26 cellular contexts compared by ENCODE assay signal in the genomic region with DNA sequence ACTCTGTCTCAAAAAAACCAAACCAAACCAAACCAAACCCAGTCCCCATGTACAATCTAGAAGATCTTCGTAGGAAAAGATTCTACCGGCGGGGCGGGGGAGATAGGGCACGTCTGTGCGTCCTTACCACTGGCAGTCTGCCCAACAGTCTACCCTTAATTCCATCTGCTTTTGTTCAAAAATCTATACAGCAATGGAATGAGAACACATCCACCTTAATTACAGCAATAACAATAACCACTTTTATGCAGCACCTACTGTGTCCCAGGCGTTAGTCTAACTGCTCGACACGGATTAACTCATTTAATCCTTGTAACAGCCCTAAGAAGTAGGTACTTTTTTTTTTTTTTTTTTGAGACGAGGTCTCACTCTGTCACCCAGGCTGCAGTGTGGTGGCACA. TPM values are rescaled to one million over a fixed set of nuclear protein-coding genes. Genes with fewer than 3 reads are reported as not detected.
DNase-seq lines count a peak whose midpoint lies in the region; ATAC-seq, FAIRE-seq and TF ChIP-seq lines count a peak whose summit lies in the region.
"Had no signal": no experiment of that assay in that cellular context is flagged by ENCODE, and none has a peak within 500 bp of the region (broad histone marks: within the 10 kb centered on the region; RNA-seq: fewer than 3 reads in every experiment).

No MANE protein-coding gene starts in this region.

- H3K4me1 Mint-ChIP-seq in activated CD8-positive, alpha-beta memory T cell treated with anti-CD3 and anti-CD28 coated beads, Interleukin-2, amount 10 ng/mL, durations not matched to agents 7 days and 5 days: peaks cover 66% of the 10 kb centered on the region
- H3K4me1 Mint-ChIP-seq in GM23338 (peaks cover 49% of the 10 kb centered on the region), neural progenitor cell (peaks cover 41% of the 10 kb centered on the region)
- H3K4me1 Mint-ChIP-seq in activated T-helper 1 cell treated with anti-CD3 and anti-CD28 coated beads, Interleukin-12 subunit alpha, Interleukin-12 subunit beta, Interleukin-2, Interleukin-4 antibody, amounts not matched to agents 30 ng/mL and 10 ng/mL and 1 ng/mL, durations not matched to agents 14 hours and 24 hours and 36 hours (ENCODE audit: low read depth): peaks cover 59% of the 10 kb centered on the region

- no peak for DNase-seq in activated CD8-positive, alpha-beta memory T cell treated with anti-CD3 and anti-CD28 coated beads, Interleukin-2, amount 10 ng/mL, durations not matched to agents 7 days and 5 days
- no peak for DNase-seq in activated CD8-positive, alpha-beta memory T cell treated with anti-CD3 and anti-CD28 coated beads, Interleukin-2, amount 50 U/mL, for 48 hours
- DNase-seq in GM23338 (ENCODE audit: low spot score) (no peak), neural progenitor cell (ENCODE audit: low spot score) (no peak), psoas muscle (no peak), D721Med (ENCODE audit: insufficient read length, low spot score) (no peak)
- DNase-seq in activated T-helper 1 cell treated with anti-CD3 and anti-CD28 coated beads, Interleukin-12 subunit alpha, Interleukin-12 subunit beta, Interleukin-2, Interleukin-4 antibody, amounts not matched to agents 30 ng/mL and 10 ng/mL and 1 ng/mL, durations not matched to agents 14 hours and 24 hours and 36 hours (ENCODE audit: low spot score): no peak
- DNase-seq: activated CD4-positive, alpha-beta T cell treated with anti-CD3 and anti-CD28 coated beads for 4 hours; activated T-cell treated with anti-CD3 and anti-CD28 coated beads for 4 hours; CD8-positive, alpha-beta memory T cell; DMS79; heart right ventricle; left ventricle myocardium superior; NCI-H1092 treated with DMSO at 0.1 percent for 48 hours; NCI-H524; nucleus accumbens; PC-9; stimulated activated CD8-positive, alpha-beta memory T cell treated with anti-CD3 and anti-CD28 coated beads, Interleukin-4, amount 100 ng/mL, for 48 hours had no signal

- H3K9me3 Mint-ChIP-seq in activated CD8-positive, alpha-beta memory T cell treated with anti-CD3 and anti-CD28 coated beads, Interleukin-2, amount 10 ng/mL, durations not matched to agents 7 days and 5 days (ENCODE audit: low read depth): no peaks in the 10 kb centered on the region
- H3K9me3 Mint-ChIP-seq in GM23338 (peaks cover 10% of the 10 kb centered on the region), neural progenitor cell (no peaks in the 10 kb centered on the region)
- no peaks in the 10 kb centered on the region for H3K9me3 Mint-ChIP-seq in activated T-helper 1 cell treated with anti-CD3 and anti-CD28 coated beads, Interleukin-12 subunit alpha, Interleukin-12 subunit beta, Interleukin-2, Interleukin-4 antibody, amounts not matched to agents 30 ng/mL and 10 ng/mL and 1 ng/mL, durations not matched to agents 14 hours and 24 hours and 36 hours

- no peak for FAIRE-seq in D721Med (lab: Jason Lieb, UNC)
- FAIRE-seq: H1, HTR-8/SVneo had no signal

- no peak for ATAC-seq in activated CD8-positive, alpha-beta memory T cell treated with anti-CD3 and anti-CD28 coated beads, Interleukin-2, amount 10 ng/mL, durations not matched to agents 7 days and 5 days
- ATAC-seq in GM23338: no peak
- ATAC-seq in psoas muscle: no peak
- no peak for ATAC-seq in HG03039 (IDR thresholded peaks at IDR 0.05; ENCODE audit: unreplicated experiment)
- ATAC-seq: heart right ventricle, left ventricle myocardium superior, mucosa of descending colon had no signal

- H3K9ac ChIP-seq in neural progenitor cell: no peak overlapping the region

- H3K36me3 ChIP-seq in GM23338 (ENCODE audit: insufficient read depth) (peaks cover 17% of the 10 kb centered on the region), neural progenitor cell (no peaks in the 10 kb centered on the region), psoas muscle (ENCODE audit: insufficient read depth in 1 of 2, low read depth in 1 of 2) (peaks cover 0 to 59% of the 10 kb centered on the region in 2 donors)

- H3K4me2 ChIP-seq in GM23338: no peak overlapping the region
- no peak overlapping the region for H3K4me2 ChIP-seq in neural progenitor cell

- H3K27ac Mint-ChIP-seq in activated CD8-positive, alpha-beta memory T cell treated with anti-CD3 and anti-CD28 coated beads, Interleukin-2, amount 10 ng/mL, durations not matched to agents 7 days and 5 days: no peak overlapping the region
- H3K27ac Mint-ChIP-seq in GM23338: no peak overlapping the region
- peak overlapping the region; percentile 34 for H3K27ac Mint-ChIP-seq in activated T-helper 1 cell treated with anti-CD3 and anti-CD28 coated beads, Interleukin-12 subunit alpha, Interleukin-12 subunit beta, Interleukin-2, Interleukin-4 antibody, amounts not matched to agents 30 ng/mL and 10 ng/mL and 1 ng/mL, durations not matched to agents 14 hours and 24 hours and 36 hours
- H3K27ac Mint-ChIP-seq in neural progenitor cell: peak overlapping the region; percentile 37

- H3K79me2 ChIP-seq in GM23338 (replicated peaks; ENCODE audit: insufficient read depth) (peaks cover 78% of the 10 kb centered on the region), neural progenitor cell (ENCODE audit: low read depth) (peaks cover 78% of the 10 kb centered on the region)

- no peak overlapping the region for H2AFZ ChIP-seq in GM23338
- no peak overlapping the region for H2AFZ ChIP-seq in neural progenitor cell (replicated peaks)
- H2AFZ ChIP-seq: PC-9 had no signal

- no peak overlapping the region for H3K4me3 ChIP-seq in GM23338
- H3K4me3 ChIP-seq in neural progenitor cell: no peak overlapping the region
- H3K4me3 ChIP-seq in psoas muscle: no peak overlapping the region
- H3K4me3 ChIP-seq: heart right ventricle, mucosa of descending colon, PC-9, SJSA1 had no signal

- no peaks in the 10 kb centered on the region for H3K27me3 Mint-ChIP-seq in activated CD8-positive, alpha-beta memory T cell treated with anti-CD3 and anti-CD28 coated beads, Interleukin-2, amount 10 ng/mL, durations not matched to agents 7 days and 5 days
- H3K27me3 Mint-ChIP-seq in GM23338 (ENCODE audit: insufficient read depth, low read depth, poor library complexity): peaks cover 36% of the 10 kb centered on the region
- H3K27me3 Mint-ChIP-seq in activated T-helper 1 cell treated with anti-CD3 and anti-CD28 coated beads, Interleukin-12 subunit alpha, Interleukin-12 subunit beta, Interleukin-2, Interleukin-4 antibody, amounts not matched to agents 30 ng/mL and 10 ng/mL and 1 ng/mL, durations not matched to agents 14 hours and 24 hours and 36 hours (ENCODE audit: insufficient read depth): no peaks in the 10 kb centered on the region
- peaks cover 18% of the 10 kb centered on the region for H3K27me3 Mint-ChIP-seq in neural progenitor cell (ENCODE audit: insufficient read depth, low read depth)

- H3K27ac ChIP-seq in GM23338 (ENCODE audit: low read depth) (0 out of 2 replicates have a peak overlapping the region, but pooled peaks have one; percentile 14), neural progenitor cell (no peak overlapping the region), psoas muscle (no peak overlapping the region)
- H3K27ac ChIP-seq: PC-9, SJSA1 had no signal

- WGBS in psoas muscle, 3 donors: 87 to 93% (median 88%) methylated on average over 10 of the region's 10 CpGs

- H3K4me1 ChIP-seq in GM23338 (ENCODE audit: insufficient read depth) (peaks cover 15% of the 10 kb centered on the region), neural progenitor cell (peaks cover 9% of the 10 kb centered on the region), psoas muscle (peaks cover 30% of the 10 kb centered on the region)

- peaks cover 53% of the 10 kb centered on the region for H3K36me3 Mint-ChIP-seq in activated CD8-positive, alpha-beta memory T cell treated with anti-CD3 and anti-CD28 coated beads, Interleukin-2, amount 10 ng/mL, durations not matched to agents 7 days and 5 days
- peaks cover 89% of the 10 kb centered on the region for H3K36me3 Mint-ChIP-seq in GM23338 (ENCODE audit: low read depth)
- H3K36me3 Mint-ChIP-seq in activated T-helper 1 cell treated with anti-CD3 and anti-CD28 coated beads, Interleukin-12 subunit alpha, Interleukin-12 subunit beta, Interleukin-2, Interleukin-4 antibody, amounts not matched to agents 30 ng/mL and 10 ng/mL and 1 ng/mL, durations not matched to agents 14 hours and 24 hours and 36 hours (ENCODE audit: low read depth): peaks cover 61% of the 10 kb centered on the region
- peaks cover 17% of the 10 kb centered on the region for H3K36me3 Mint-ChIP-seq in neural progenitor cell

- CTCF ChIA-PET in activated CD8-positive, alpha-beta memory T cell treated with anti-CD3 and anti-CD28 coated beads, Interleukin-2, amount 10 ng/mL, durations not matched to agents 7 days and 5 days (lab: Charles Lee): no interaction called here

- no peaks in the 10 kb centered on the region for H3K27me3 ChIP-seq in GM23338 (ENCODE audit: insufficient read depth)
- no peaks in the 10 kb centered on the region for H3K27me3 ChIP-seq in neural progenitor cell
- no peaks in the 10 kb centered on the region for H3K27me3 ChIP-seq in psoas muscle (ENCODE audit: insufficient read depth in 3 of 3, low read length in 2 of 3)
- H3K27me3 ChIP-seq: heart right ventricle, SJSA1 had no signal

- H3K9me3 ChIP-seq in neural progenitor cell (ENCODE audit: low read depth) (no peaks in the 10 kb centered on the region), psoas muscle (no peaks in the 10 kb centered on the region)
- H3K9me3 ChIP-seq: heart right ventricle, mucosa of descending colon, SJSA1 had no signal

- H3F3A ChIP-seq in GM23338 (replicated peaks; ENCODE audit: low read depth) (peaks cover 4% of the 10 kb centered on the region), neural progenitor cell (ENCODE audit: low read depth) (peaks cover 27% of the 10 kb centered on the region)

- intact Hi-C loops in activated T-helper 1 cell treated with anti-CD3 and anti-CD28 coated beads, Interleukin-12 subunit alpha, Interleukin-12 subunit beta, Interleukin-2, Interleukin-4 antibody, amounts not matched to agents 30 ng/mL and 10 ng/mL and 1 ng/mL, durations not matched to agents 14 hours and 24 hours and 36 hours (cut with micrococcal nuclease): no loop called here
- intact Hi-C loops in psoas muscle (cut with DNase I): loop anchor here in 1 of 2 donors (5.0 kb wide), 1 partner anchor 34 kb away; no protein-coding TSS in a partner anchor

- TF ChIP-seq CTCF in GM23338 (conservative IDR thresholded peaks at IDR 0.05; ENCODE audit: low read depth in 2 of 2): no peak
- TF ChIP-seq CTCF in neural progenitor cell (IDR thresholded peaks at IDR 0.05): no peak
- no peak for TF ChIP-seq CTCF in psoas muscle (IDR thresholded peaks at IDR 0.05)
- no peak for TF ChIP-seq CTCF in D721Med (IDR thresholded peaks at IDR 0.05; ENCODE audit: insufficient read depth, missing control alignments)

- no peaks in the 10 kb centered on the region for H3K9me2 ChIP-seq in GM23338 (ENCODE audit: insufficient read depth)

- peaks cover 42% of the 10 kb centered on the region for H4K20me1 ChIP-seq in GM23338 (replicated peaks; ENCODE audit: insufficient read depth)
- H4K20me1 ChIP-seq in neural progenitor cell (ENCODE audit: low read depth): peaks cover 61% of the 10 kb centered on the region

- peak overlapping the region; percentile 9 for H3K4me3 Mint-ChIP-seq in activated CD8-positive, alpha-beta memory T cell treated with anti-CD3 and anti-CD28 coated beads, Interleukin-2, amount 10 ng/mL, durations not matched to agents 7 days and 5 days
- H3K4me3 Mint-ChIP-seq in GM23338: no peak overlapping the region
- H3K4me3 Mint-ChIP-seq in activated T-helper 1 cell treated with anti-CD3 and anti-CD28 coated beads, Interleukin-12 subunit alpha, Interleukin-12 subunit beta, Interleukin-2, Interleukin-4 antibody, amounts not matched to agents 30 ng/mL and 10 ng/mL and 1 ng/mL, durations not matched to agents 14 hours and 24 hours and 36 hours: peak overlapping the region; percentile 47
- H3K4me3 Mint-ChIP-seq in neural progenitor cell: peak overlapping the region; percentile 55

RNA-seq across cellular contexts. Expression of a gene that starts 2.5 kb away (rescaled TPM):
- total RNA-seq in activated CD8-positive, alpha-beta memory T cell treated with anti-CD3 and anti-CD28 coated beads, Interleukin-2, amount 10 ng/mL, durations not matched to agents 7 days and 5 days: 10 to 100 TPM in 1 of 2 experiments, 1 to 10 TPM in 1; 8.4 to 13.7 TPM
- total RNA-seq in GM23338 (2014; rRNA removed; shearing (Covaris generic)): 7.4 and 8.2 TPM in 2 replicates
- polyA plus RNA-seq in GM23338 (2016; fragmentation: Nextera tagmentation; extraction: Ambion mirVana): 9.6 and 10.3 TPM in 2 replicates
- 50.7 and 52.0 TPM in 2 replicates for total RNA-seq in activated T-helper 1 cell treated with anti-CD3 and anti-CD28 coated beads, Interleukin-12 subunit alpha, Interleukin-12 subunit beta, Interleukin-2, Interleukin-4 antibody, amounts not matched to agents 30 ng/mL and 10 ng/mL and 1 ng/mL, durations not matched to agents 14 hours and 24 hours and 36 hours
- 1.6 and 10.6 TPM in 2 replicates for total RNA-seq in neural progenitor cell (ENCODE audit: low replicate concordance)
- total RNA-seq in psoas muscle: 10 to 100 TPM; 13.3 to 31.8 (median 20.1) TPM
- polyA plus RNA-seq in psoas muscle: 10 to 100 TPM in 2 of 3 donors, 1 to 10 TPM in 1; 10.0 to 39.4 (median 23.7) TPM

RNA-seq across cellular contexts. Expression of a gene that starts 2.8 kb away (rescaled TPM):
- 100 to 1,000 TPM; 128 to 192 TPM for total RNA-seq in activated CD8-positive, alpha-beta memory T cell treated with anti-CD3 and anti-CD28 coated beads, Interleukin-2, amount 10 ng/mL, durations not matched to agents 7 days and 5 days
- total RNA-seq in GM23338 (2014; rRNA removed; shearing (Covaris generic)): 87.7 and 99.4 TPM in 2 replicates
- polyA plus RNA-seq in GM23338 (2016; fragmentation: Nextera tagmentation; extraction: Ambion mirVana) (54.0 and 55.5 TPM in 2 replicates), psoas muscle (10 to 100 TPM; 21.1 to 46.3 (median 41.4) TPM)
- 231 and 238 TPM in 2 replicates for total RNA-seq in activated T-helper 1 cell treated with anti-CD3 and anti-CD28 coated beads, Interleukin-12 subunit alpha, Interleukin-12 subunit beta, Interleukin-2, Interleukin-4 antibody, amounts not matched to agents 30 ng/mL and 10 ng/mL and 1 ng/mL, durations not matched to agents 14 hours and 24 hours and 36 hours
- total RNA-seq in neural progenitor cell (ENCODE audit: low replicate concordance) (48.2 and 83.8 TPM in 2 replicates), psoas muscle (10 to 100 TPM; 35.3 to 46.8 (median 39.7) TPM)

RNA-seq across cellular contexts. Expression of a gene that starts 29.8 kb away (rescaled TPM):
- 10 to 100 TPM in 1 of 2 experiments, 1 to 10 TPM in 1; 1.7 to 12.3 TPM for total RNA-seq in activated CD8-positive, alpha-beta memory T cell treated with anti-CD3 and anti-CD28 coated beads, Interleukin-2, amount 10 ng/mL, durations not matched to agents 7 days and 5 days
- total RNA-seq in GM23338 (2014; rRNA removed; shearing (Covaris generic)): 0.50 and 0.69 TPM in 2 replicates
- polyA plus RNA-seq in GM23338 (2016; fragmentation: Nextera tagmentation; extraction: Ambion mirVana) (0.57 and 0.60 TPM in 2 replicates), psoas muscle (under 1 TPM; 0.05 to 0.46 (median 0.27) TPM)
- 50.0 and 51.5 TPM in 2 replicates for total RNA-seq in activated T-helper 1 cell treated with anti-CD3 and anti-CD28 coated beads, Interleukin-12 subunit alpha, Interleukin-12 subunit beta, Interleukin-2, Interleukin-4 antibody, amounts not matched to agents 30 ng/mL and 10 ng/mL and 1 ng/mL, durations not matched to agents 14 hours and 24 hours and 36 hours
- total RNA-seq in neural progenitor cell (ENCODE audit: low replicate concordance) (0.56 TPM in 1 of 2 replicates, not detected in the other), psoas muscle (1 to 10 TPM in 1 of 4 donors, under 1 TPM in 3; 0.21 to 3.3 (median 0.46) TPM)
- total RNA-seq: left ventricle myocardium superior, PC-9, temporal lobe had no signal

RNA-seq across cellular contexts. Expression of a gene that starts 34.5 kb away (rescaled TPM):
- not detected for total RNA-seq in activated CD8-positive, alpha-beta memory T cell treated with anti-CD3 and anti-CD28 coated beads, Interleukin-2, amount 10 ng/mL, durations not matched to agents 7 days and 5 days
- not detected in 2 replicates for total RNA-seq in GM23338 (2014; rRNA removed; shearing (Covaris generic))
- polyA plus RNA-seq in GM23338 (2016; fragmentation: Nextera tagmentation; extraction: Ambion mirVana) (not detected in 2 replicates), psoas muscle (under 1 TPM; 0.13 to 0.22 (median 0.21) TPM)
- not detected in 2 replicates for total RNA-seq in activated T-helper 1 cell treated with anti-CD3 and anti-CD28 coated beads, Interleukin-12 subunit alpha, Interleukin-12 subunit beta, Interleukin-2, Interleukin-4 antibody, amounts not matched to agents 30 ng/mL and 10 ng/mL and 1 ng/mL, durations not matched to agents 14 hours and 24 hours and 36 hours
- total RNA-seq in neural progenitor cell (ENCODE audit: low replicate concordance) (not detected in 2 replicates), psoas muscle (under 1 TPM in 3 of 4 donors, not detected in 1; 0.36 to 0.38 (median 0.37) TPM)
- total RNA-seq: CD8-positive, alpha-beta memory T cell; endothelial cell of umbilical vein; H1; LHCN-M2; PC-9; SJSA1 had no signal
- polyA plus RNA-seq: CD8-positive, alpha-beta memory T cell; endothelial cell of umbilical vein had no signal

RNA-seq across cellular contexts. Expression of a gene that starts 49.0 kb away (rescaled TPM):
- 10 to 100 TPM; 26.2 to 39.3 TPM for total RNA-seq in activated CD8-positive, alpha-beta memory T cell treated with anti-CD3 and anti-CD28 coated beads, Interleukin-2, amount 10 ng/mL, durations not matched to agents 7 days and 5 days
- total RNA-seq in GM23338 (2014; rRNA removed; shearing (Covaris generic)): 12.1 and 19.3 TPM in 2 replicates
- polyA plus RNA-seq in GM23338 (2016; fragmentation: Nextera tagmentation; extraction: Ambion mirVana) (39.5 and 43.1 TPM in 2 replicates), psoas muscle (10 to 100 TPM; 36.3 to 62.0 (median 52.6) TPM)
- total RNA-seq in activated T-helper 1 cell treated with anti-CD3 and anti-CD28 coated beads, Interleukin-12 subunit alpha, Interleukin-12 subunit beta, Interleukin-2, Interleukin-4 antibody, amounts not matched to agents 30 ng/mL and 10 ng/mL and 1 ng/mL, durations not matched to agents 14 hours and 24 hours and 36 hours: 38.7 and 41.8 TPM in 2 replicates
- total RNA-seq in neural progenitor cell (ENCODE audit: low replicate concordance) (10.4 and 15.9 TPM in 2 replicates), psoas muscle (100 to 1,000 TPM in 2 of 4 donors, 10 to 100 TPM in 2; 81.8 to 107 (median 94.8) TPM)

Comparison
In these comparisons a context has a peak if more than half of its experiments do, and no peak if none do; other contexts are left out.
1. H3K27ac Mint-ChIP-seq: peak in activated T-helper 1 cell treated with anti-CD3 and anti-CD28 coated beads, Interleukin-12 subunit alpha, Interleukin-12 subunit beta, Interleukin-2, Interleukin-4 antibody, amounts not matched to agents 30 ng/mL and 10 ng/mL and 1 ng/mL, durations not matched to agents 14 hours and 24 hours and 36 hours (single experiment) and neural progenitor cell (single experiment); none in activated CD8-positive, alpha-beta memory T cell treated with anti-CD3 and anti-CD28 coated beads, Interleukin-2, amount 10 ng/mL, durations not matched to agents 7 days and 5 days (single experiment) and GM23338 (single experiment).